ENCODE assay signal across 1 cellular context in the genomic region with DNA sequence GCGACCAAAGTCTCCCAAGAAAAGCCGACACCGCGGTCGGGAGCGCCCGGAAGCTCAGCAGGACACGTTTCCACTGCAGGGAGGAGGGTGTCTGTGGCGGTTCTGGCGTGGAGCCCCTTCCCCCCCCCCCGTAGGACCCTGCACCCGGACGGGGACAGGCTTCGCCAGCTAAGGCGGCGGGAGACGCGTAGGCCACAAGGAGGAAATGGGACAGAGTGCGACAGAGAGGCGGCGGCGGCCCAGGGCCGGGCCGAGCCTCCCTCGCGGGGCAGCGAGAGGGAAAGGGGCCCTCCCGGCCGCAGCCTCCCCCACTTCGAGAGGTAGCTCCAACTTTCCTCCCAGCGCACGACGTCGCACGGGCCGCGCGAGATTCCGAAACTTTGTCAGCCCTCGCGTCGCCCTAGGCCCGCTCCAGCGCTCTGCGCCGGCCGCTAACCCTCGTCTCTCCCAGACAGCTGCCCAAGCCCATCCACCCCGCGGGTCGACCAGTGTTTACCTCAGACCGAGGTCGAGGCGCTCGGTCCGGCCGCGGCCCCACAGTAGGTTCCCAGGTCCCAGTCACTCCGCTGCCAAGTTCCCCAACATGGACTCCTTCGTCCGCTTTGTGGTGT.
TF ChIP-seq lines count a peak whose summit lies in the region.

No MANE protein-coding gene starts in this region.

TF ChIP-seq in HepG2, 621 proteins besides CTCF, POLR2A, EP300 and RAD21 (continued from another document and continues in another):
- no peak for TF ChIP-seq HCFC1 (IDR thresholded peaks at IDR 0.05; ENCODE audit: low read depth, low read length)
- TF ChIP-seq, protein P1, sequence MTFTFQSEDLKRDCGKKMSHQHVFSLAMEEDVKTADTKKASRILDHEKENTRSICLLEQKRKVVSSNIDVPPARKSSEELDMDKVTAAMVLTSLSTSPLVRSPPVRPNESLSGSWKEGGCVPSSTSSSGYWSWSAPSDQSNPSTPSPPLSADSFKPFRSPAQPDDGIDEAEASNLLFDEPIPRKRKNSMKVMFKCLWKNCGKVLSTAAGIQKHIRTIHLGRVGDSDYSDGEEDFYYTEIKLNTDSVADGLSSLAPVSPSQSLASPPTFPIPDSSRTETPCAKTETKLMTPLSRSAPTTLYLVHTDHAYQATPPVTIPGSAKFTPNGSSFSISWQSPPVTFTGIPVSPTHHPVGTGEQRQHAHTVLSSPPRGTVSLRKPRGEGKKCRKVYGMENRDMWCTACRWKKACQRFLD (CRISPR knock-in tag; IDR thresholded peaks at IDR 0.05; ENCODE audit: borderline replicate concordance), result peak; percentile 70
- TF ChIP-seq, protein P2, sequence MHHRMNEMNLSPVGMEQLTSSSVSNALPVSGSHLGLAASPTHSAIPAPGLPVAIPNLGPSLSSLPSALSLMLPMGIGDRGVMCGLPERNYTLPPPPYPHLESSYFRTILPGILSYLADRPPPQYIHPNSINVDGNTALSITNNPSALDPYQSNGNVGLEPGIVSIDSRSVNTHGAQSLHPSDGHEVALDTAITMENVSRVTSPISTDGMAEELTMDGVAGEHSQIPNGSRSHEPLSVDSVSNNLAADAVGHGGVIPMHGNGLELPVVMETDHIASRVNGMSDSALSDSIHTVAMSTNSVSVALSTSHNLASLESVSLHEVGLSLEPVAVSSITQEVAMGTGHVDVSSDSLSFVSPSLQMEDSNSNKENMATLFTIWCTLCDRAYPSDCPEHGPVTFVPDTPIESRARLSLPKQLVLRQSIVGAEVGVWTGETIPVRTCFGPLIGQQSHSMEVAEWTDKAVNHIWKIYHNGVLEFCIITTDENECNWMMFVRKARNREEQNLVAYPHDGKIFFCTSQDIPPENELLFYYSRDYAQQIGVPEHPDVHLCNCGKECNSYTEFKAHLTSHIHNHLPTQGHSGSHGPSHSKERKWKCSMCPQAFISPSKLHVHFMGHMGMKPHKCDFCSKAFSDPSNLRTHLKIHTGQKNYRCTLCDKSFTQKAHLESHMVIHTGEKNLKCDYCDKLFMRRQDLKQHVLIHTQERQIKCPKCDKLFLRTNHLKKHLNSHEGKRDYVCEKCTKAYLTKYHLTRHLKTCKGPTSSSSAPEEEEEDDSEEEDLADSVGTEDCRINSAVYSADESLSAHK (CRISPR knock-in tag; IDR thresholded peaks at IDR 0.05; ENCODE audit: borderline replicate concordance), result 0 out of 2 replicates have a peak, but pooled peaks have one; percentile 20
- TF ChIP-seq, protein P3, sequence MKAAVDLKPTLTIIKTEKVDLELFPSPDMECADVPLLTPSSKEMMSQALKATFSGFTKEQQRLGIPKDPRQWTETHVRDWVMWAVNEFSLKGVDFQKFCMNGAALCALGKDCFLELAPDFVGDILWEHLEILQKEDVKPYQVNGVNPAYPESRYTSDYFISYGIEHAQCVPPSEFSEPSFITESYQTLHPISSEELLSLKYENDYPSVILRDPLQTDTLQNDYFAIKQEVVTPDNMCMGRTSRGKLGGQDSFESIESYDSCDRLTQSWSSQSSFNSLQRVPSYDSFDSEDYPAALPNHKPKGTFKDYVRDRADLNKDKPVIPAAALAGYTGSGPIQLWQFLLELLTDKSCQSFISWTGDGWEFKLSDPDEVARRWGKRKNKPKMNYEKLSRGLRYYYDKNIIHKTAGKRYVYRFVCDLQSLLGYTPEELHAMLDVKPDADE (CRISPR knock-in tag; IDR thresholded peaks at IDR 0.05), result 0 out of 2 replicates have a peak, but pooled peaks have one; percentile 50
- TF ChIP-seq, protein P4, sequence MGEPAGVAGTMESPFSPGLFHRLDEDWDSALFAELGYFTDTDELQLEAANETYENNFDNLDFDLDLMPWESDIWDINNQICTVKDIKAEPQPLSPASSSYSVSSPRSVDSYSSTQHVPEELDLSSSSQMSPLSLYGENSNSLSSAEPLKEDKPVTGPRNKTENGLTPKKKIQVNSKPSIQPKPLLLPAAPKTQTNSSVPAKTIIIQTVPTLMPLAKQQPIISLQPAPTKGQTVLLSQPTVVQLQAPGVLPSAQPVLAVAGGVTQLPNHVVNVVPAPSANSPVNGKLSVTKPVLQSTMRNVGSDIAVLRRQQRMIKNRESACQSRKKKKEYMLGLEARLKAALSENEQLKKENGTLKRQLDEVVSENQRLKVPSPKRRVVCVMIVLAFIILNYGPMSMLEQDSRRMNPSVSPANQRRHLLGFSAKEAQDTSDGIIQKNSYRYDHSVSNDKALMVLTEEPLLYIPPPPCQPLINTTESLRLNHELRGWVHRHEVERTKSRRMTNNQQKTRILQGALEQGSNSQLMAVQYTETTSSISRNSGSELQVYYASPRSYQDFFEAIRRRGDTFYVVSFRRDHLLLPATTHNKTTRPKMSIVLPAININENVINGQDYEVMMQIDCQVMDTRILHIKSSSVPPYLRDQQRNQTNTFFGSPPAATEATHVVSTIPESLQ (CRISPR knock-in tag; conservative IDR thresholded peaks at IDR 0.05), result no peak
- TF ChIP-seq FOSL2 (CRISPR knock-in tag; IDR thresholded peaks at IDR 0.05), result no peak
- 0 out of 2 replicates have a peak, but pooled peaks have one; percentile 48 for TF ChIP-seq ZNF441 (CRISPR knock-in tag; IDR thresholded peaks at IDR 0.05; ENCODE audit: borderline replicate concordance)
- no peak for TF ChIP-seq ZBTB1 (CRISPR knock-in tag; IDR thresholded peaks at IDR 0.05; ENCODE audit: borderline replicate concordance)
- TF ChIP-seq TBX3 (IDR thresholded peaks at IDR 0.05; ENCODE audit: borderline replicate concordance), result no peak
- TF ChIP-seq KMT2B (CRISPR knock-in tag; IDR thresholded peaks at IDR 0.05), result peak; percentile 78
- TF ChIP-seq CBX1 (IDR thresholded peaks at IDR 0.05; ENCODE audit: low read depth), result no peak
- TF ChIP-seq ZNF660 (CRISPR knock-in tag; IDR thresholded peaks at IDR 0.05; ENCODE audit: borderline replicate concordance, low read depth), result peak; percentile 21; the same call in 1 of the 2 replicates
- no peak for TF ChIP-seq ZFP36L1 (CRISPR knock-in tag; IDR thresholded peaks at IDR 0.05)
- no peak for TF ChIP-seq RFX1 (IDR thresholded peaks at IDR 0.05)
- TF ChIP-seq FOXK2 (IDR thresholded peaks at IDR 0.05), result no peak
- peak; percentile 11 for TF ChIP-seq JARID2 (CRISPR knock-in tag; IDR thresholded peaks at IDR 0.05; ENCODE audit: insufficient replicate concordance)
- peak; percentile 10; the same call in 1 of the 2 replicates for TF ChIP-seq RXRB (CRISPR knock-in tag; IDR thresholded peaks at IDR 0.05; ENCODE audit: borderline replicate concordance)
- peak; percentile 87 for TF ChIP-seq ZFX (CRISPR knock-in tag; IDR thresholded peaks at IDR 0.05; ENCODE audit: low read depth)
- TF ChIP-seq SIN3B (IDR thresholded peaks at IDR 0.05; ENCODE audit: low read length), result no peak
- TF ChIP-seq, protein P5, sequence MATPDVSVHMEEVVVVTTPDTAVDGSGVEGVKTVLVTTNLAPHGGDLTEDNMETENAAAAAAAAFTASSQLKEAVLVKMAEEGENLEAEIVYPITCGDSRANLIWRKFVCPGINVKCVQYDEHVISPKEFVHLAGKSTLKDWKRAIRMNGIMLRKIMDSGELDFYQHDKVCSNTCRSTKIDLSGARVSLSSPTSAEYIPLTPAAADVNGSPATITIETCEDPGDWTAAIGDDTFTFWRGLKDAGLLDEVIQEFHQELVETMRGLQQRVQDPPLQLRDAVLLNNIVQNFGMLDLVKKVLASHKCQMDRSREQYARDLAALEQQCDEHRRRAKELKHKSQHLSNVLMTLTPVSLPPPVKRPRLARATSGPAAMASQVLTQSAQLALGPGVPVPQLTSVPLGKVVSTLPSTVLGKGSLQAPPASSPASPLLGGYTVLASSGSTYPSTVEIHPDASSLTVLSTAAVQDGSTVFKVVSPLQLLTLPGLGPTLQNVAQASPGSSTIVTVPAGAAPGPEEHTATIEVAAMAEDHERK (CRISPR knock-in tag; IDR thresholded peaks at IDR 0.05; ENCODE audit: low read depth), result no peak
- TF ChIP-seq ZSCAN30 (CRISPR knock-in tag; IDR thresholded peaks at IDR 0.05), result no peak
- no peak for TF ChIP-seq HMG20A (CRISPR knock-in tag; IDR thresholded peaks at IDR 0.05; ENCODE audit: borderline replicate concordance)
- no peak for TF ChIP-seq HNRNPH1 (optimal IDR thresholded peaks at IDR 0.05; ENCODE audit: low read depth, low read length)
- TF ChIP-seq, protein P6, sequence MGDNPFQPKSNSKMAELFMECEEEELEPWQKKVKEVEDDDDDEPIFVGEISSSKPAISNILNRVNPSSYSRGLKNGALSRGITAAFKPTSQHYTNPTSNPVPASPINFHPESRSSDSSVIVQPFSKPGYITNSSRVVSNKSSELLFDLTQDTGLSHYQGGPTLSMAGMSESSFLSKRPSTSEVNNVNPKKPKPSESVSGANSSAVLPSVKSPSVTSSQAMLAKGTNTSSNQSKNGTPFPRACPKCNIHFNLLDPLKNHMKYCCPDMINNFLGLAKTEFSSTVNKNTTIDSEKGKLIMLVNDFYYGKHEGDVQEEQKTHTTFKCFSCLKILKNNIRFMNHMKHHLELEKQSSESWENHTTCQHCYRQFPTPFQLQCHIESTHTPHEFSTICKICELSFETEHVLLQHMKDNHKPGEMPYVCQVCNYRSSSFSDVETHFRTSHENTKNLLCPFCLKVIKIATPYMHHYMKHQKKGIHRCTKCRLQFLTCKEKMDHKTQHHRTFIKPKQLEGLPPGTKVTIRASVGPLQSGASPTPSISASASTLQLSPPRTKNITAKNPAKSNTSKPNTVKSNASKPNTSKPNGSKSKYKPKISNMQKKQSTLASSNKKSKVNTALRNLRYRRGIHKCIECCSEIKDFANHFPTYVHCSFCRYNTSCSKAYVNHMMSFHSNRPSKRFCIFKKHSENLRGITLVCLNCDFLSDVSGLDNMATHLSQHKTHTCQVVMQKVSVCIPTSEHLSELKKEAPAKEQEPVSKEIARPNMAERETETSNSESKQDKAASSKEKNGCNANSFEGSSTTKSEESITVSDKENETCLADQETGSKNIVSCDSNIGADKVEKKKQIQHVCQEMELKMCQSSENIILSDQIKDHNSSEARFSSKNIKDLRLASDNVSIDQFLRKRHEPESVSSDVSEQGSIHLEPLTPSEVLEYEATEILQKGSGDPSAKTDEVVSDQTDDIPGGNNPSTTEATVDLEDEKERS (CRISPR knock-in tag; IDR thresholded peaks at IDR 0.05), result no peak; the same call in 1 of the 2 replicates
- TF ChIP-seq, protein P7, sequence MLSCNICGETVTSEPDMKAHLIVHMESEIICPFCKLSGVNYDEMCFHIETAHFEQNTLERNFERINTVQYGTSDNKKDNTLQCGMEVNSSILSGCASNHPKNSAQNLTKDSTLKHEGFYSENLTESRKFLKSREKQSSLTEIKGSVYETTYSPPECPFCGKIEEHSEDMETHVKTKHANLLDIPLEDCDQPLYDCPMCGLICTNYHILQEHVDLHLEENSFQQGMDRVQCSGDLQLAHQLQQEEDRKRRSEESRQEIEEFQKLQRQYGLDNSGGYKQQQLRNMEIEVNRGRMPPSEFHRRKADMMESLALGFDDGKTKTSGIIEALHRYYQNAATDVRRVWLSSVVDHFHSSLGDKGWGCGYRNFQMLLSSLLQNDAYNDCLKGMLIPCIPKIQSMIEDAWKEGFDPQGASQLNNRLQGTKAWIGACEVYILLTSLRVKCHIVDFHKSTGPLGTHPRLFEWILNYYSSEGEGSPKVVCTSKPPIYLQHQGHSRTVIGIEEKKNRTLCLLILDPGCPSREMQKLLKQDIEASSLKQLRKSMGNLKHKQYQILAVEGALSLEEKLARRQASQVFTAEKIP (CRISPR knock-in tag; IDR thresholded peaks at IDR 0.05; ENCODE audit: borderline replicate concordance), result no peak
- TF ChIP-seq, protein P8, sequence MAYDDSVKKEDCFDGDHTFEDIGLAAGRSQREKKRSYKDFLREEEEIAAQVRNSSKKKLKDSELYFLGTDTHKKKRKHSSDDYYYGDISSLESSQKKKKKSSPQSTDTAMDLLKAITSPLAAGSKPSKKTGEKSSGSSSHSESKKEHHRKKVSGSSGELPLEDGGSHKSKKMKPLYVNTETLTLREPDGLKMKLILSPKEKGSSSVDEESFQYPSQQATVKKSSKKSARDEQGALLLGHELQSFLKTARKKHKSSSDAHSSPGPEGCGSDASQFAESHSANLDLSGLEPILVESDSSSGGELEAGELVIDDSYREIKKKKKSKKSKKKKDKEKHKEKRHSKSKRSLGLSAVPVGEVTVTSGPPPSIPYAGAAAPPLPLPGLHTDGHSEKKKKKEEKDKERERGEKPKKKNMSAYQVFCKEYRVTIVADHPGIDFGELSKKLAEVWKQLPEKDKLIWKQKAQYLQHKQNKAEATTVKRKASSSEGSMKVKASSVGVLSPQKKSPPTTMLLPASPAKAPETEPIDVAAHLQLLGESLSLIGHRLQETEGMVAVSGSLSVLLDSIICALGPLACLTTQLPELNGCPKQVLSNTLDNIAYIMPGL (CRISPR knock-in tag; IDR thresholded peaks at IDR 0.05; ENCODE audit: borderline replicate concordance in 1 of 2, low read depth in 1 of 2), result peak; percentile 45 to 70; a peak in 3 of 4 replicates
- TF ChIP-seq, protein P9, sequence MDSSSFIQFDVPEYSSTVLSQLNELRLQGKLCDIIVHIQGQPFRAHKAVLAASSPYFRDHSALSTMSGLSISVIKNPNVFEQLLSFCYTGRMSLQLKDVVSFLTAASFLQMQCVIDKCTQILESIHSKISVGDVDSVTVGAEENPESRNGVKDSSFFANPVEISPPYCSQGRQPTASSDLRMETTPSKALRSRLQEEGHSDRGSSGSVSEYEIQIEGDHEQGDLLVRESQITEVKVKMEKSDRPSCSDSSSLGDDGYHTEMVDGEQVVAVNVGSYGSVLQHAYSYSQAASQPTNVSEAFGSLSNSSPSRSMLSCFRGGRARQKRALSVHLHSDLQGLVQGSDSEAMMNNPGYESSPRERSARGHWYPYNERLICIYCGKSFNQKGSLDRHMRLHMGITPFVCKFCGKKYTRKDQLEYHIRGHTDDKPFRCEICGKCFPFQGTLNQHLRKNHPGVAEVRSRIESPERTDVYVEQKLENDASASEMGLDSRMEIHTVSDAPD (CRISPR knock-in tag; IDR thresholded peaks at IDR 0.05), result no peak
- TF ChIP-seq KMT2A (CRISPR knock-in tag; IDR thresholded peaks at IDR 0.05), result peak; percentile 92
- no peak for TF ChIP-seq IKZF1 (IDR thresholded peaks at IDR 0.05)
- TF ChIP-seq ZNF33B (CRISPR knock-in tag; IDR thresholded peaks at IDR 0.05), result peak; percentile 95; the same call in 1 of the 2 replicates
- TF ChIP-seq ZNF816 (CRISPR knock-in tag; IDR thresholded peaks at IDR 0.05; ENCODE audit: borderline replicate concordance), result 0 out of 2 replicates have a peak, but pooled peaks have one; percentile 18
- TF ChIP-seq ZNF205 (CRISPR knock-in tag; IDR thresholded peaks at IDR 0.05), result no peak; the same call in 1 of the 2 replicates
- TF ChIP-seq ZNF773 (CRISPR knock-in tag; IDR thresholded peaks at IDR 0.05; ENCODE audit: borderline replicate concordance), result no peak
- peak; percentile 60; the same call in 1 of the 2 replicates for TF ChIP-seq ZNF543 (CRISPR knock-in tag; IDR thresholded peaks at IDR 0.05)
- peak; percentile 89 for TF ChIP-seq RBFOX2 (IDR thresholded peaks at IDR 0.05; ENCODE audit: low read depth, low read length)
- TF ChIP-seq REXO4 (CRISPR knock-in tag; IDR thresholded peaks at IDR 0.05; ENCODE audit: borderline replicate concordance), result no peak
- no peak; the same call in 1 of the 2 replicates for TF ChIP-seq ZNF570 (CRISPR knock-in tag; IDR thresholded peaks at IDR 0.05; ENCODE audit: borderline replicate concordance)
- TF ChIP-seq, protein P10, sequence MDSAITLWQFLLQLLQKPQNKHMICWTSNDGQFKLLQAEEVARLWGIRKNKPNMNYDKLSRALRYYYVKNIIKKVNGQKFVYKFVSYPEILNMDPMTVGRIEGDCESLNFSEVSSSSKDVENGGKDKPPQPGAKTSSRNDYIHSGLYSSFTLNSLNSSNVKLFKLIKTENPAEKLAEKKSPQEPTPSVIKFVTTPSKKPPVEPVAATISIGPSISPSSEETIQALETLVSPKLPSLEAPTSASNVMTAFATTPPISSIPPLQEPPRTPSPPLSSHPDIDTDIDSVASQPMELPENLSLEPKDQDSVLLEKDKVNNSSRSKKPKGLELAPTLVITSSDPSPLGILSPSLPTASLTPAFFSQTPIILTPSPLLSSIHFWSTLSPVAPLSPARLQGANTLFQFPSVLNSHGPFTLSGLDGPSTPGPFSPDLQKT (CRISPR knock-in tag; IDR thresholded peaks at IDR 0.05; ENCODE audit: borderline replicate concordance), result no peak
- no peak; the same call in 1 of the 2 replicates for TF ChIP-seq ERF (CRISPR knock-in tag; IDR thresholded peaks at IDR 0.05)
- TF ChIP-seq U2AF2 (IDR thresholded peaks at IDR 0.05; ENCODE audit: low read depth, low read length), result 0 out of 2 replicates have a peak, but pooled peaks have one; percentile 13
- peak; percentile 5; the same call in 1 of the 2 replicates for TF ChIP-seq MIER3 (CRISPR knock-in tag; IDR thresholded peaks at IDR 0.05; ENCODE audit: borderline replicate concordance)
